In genomic region chr1:243740255-243740999, GRCh38 we compare ENCODE assay signal across 18 cellular contexts.
DNase-seq lines count a peak whose midpoint lies in the region; ATAC-seq, FAIRE-seq and TF ChIP-seq lines count a peak whose summit lies in the region.
"Had no signal": no experiment of that assay in that cellular context is flagged by ENCODE, and none has a peak within 500 bp of the region (broad histone marks: within the 10 kb centered on the region; RNA-seq: fewer than 3 reads in every experiment).

No MANE protein-coding gene starts in this region.

- peak overlapping the region; percentile 67 to 73 for H4K8ac ChIP-seq in IMR-90 (ENCODE audit: low read depth in 2 of 2, low read length in 2 of 2)

- dilution Hi-C loops in IMR-90 (cut with HindIII; ENCODE audit: low sequenced_read_pairs, unreplicated experiment): no loop called here

- H2BK15ac ChIP-seq in IMR-90 (ENCODE audit: low read depth, low read length): peak overlapping the region; percentile 47; the same call in 2 of the 3 replicates

- H3K9ac ChIP-seq in IMR-90 (ENCODE audit: low read depth, low read length): no peak overlapping the region; the same call in 1 of the 2 replicates

- peak overlapping the region; percentile 82 for H2BK120ac ChIP-seq in IMR-90 (ENCODE audit: low read depth, low read length)

- H4K91ac ChIP-seq in IMR-90 (ENCODE audit: insufficient read depth, low read depth, low read length): peak overlapping the region; percentile 44; the same call in 1 of the 2 replicates

- TF ChIP-seq CTCF in IMR-90 (conservative IDR thresholded peaks at IDR 0.05; ENCODE audit: low read depth, low read length): no peak

- H3K9me3 ChIP-seq in IMR-90 (ENCODE audit: control insufficient read depth, insufficient read depth, low read length): no peaks in the 10 kb centered on the region
- H3K9me3 ChIP-seq: gastroesophageal sphincter, ovary had no signal

- peak overlapping the region; percentile 100; the same call in 1 of the 2 replicates for H4K5ac ChIP-seq in IMR-90 (ENCODE audit: low read depth, low read length)

- H3K27ac ChIP-seq in IMR-90 (ENCODE audit: insufficient read depth, low read length) (no peak overlapping the region), cingulate gyrus (ENCODE audit: low read depth, low read length) (peak overlapping the region; percentile 22)
- H3K27ac ChIP-seq: gastroesophageal sphincter, ovary, RWPE1 had no signal

- H3K4me2 ChIP-seq in IMR-90 (ENCODE audit: low read depth, low read length): peak overlapping the region; percentile 92; the same call in 1 of the 2 replicates

- H3K18ac ChIP-seq in IMR-90 (ENCODE audit: low read depth, low read length): peak overlapping the region; percentile 97; the same call in 1 of the 2 replicates

- H4K20me1 ChIP-seq in IMR-90 (ENCODE audit: insufficient read depth, low read length): no peaks in the 10 kb centered on the region

- TF ChIP-seq POLR2A in IMR-90 (IDR thresholded peaks at IDR 0.05; ENCODE audit: low read depth, low read length): no peak

- H3K9me1 ChIP-seq in IMR-90 (ENCODE audit: insufficient read depth, low read length): peaks cover 3% of the 10 kb centered on the region; the same call in 1 of the 2 replicates

- peaks cover 17 to 55% of the 10 kb centered on the region in 2 experiments for H3K79me1 ChIP-seq in IMR-90 (ENCODE audit: low read depth in 1 of 2, low read length in 2 of 2)

- CTCF ChIA-PET in IMR-90 (lab: Yijun Ruan, JAX): no interaction called here

- H2BK20ac ChIP-seq in IMR-90 (ENCODE audit: low read depth, low read length): peak overlapping the region; percentile 89

- peaks cover 12% of the 10 kb centered on the region for H3K4me1 ChIP-seq in IMR-90 (ENCODE audit: control insufficient read depth, insufficient read depth, low read length)

- no peak overlapping the region for H3K4me3 ChIP-seq in IMR-90 (ENCODE audit: insufficient read depth, low read depth, low read length)
- H3K4me3 ChIP-seq: gastroesophageal sphincter, ovary had no signal

- peak overlapping the region; percentile 8; the same call in 1 of the 2 replicates for H3K56ac ChIP-seq in IMR-90 (ENCODE audit: extremely low read depth, insufficient read depth, low read length)

- POLR2A ChIA-PET in IMR-90 (lab: Charles Lee; ENCODE audit: unreplicated experiment): no interaction called here

- no peaks in the 10 kb centered on the region for H3K36me3 ChIP-seq in IMR-90 (ENCODE audit: control insufficient read depth, insufficient read depth, low read length)
- H3K36me3 ChIP-seq: gastroesophageal sphincter, ovary had no signal

- no peak overlapping the region for H2AK5ac ChIP-seq in IMR-90 (ENCODE audit: low read depth, low read length)

- H3K4ac ChIP-seq in IMR-90 (ENCODE audit: low read depth, low read length): peak overlapping the region; percentile 82; the same call in 1 of the 2 replicates

- DNase-seq in EH (ENCODE audit: low read depth) (peak; percentile 58), IMR-90 (peak; percentile 29), left lobe of liver (ENCODE audit: low spot score) (no peak), NCI-H446 (lab: John Stamatoyannopoulos, UW) (no peak), AG08396 (ENCODE audit: low spot score) (no peak), urothelium cell line (ENCODE audit: low spot score) (no peak), DMS 273 (lab: John Stamatoyannopoulos, UW; ENCODE audit: unreplicated experiment) (no peak)
- DNase-seq: ACHN; CD4-positive, alpha-beta T cell; cortex of kidney; NCI-H1436; NCI-H2171; ovary; SW 1271 had no signal

- no CpG with 5 or more reads among the region's 2 CpGs for WGBS in IMR-90 (ENCODE audit: extremely low coverage in 2 of 2, insufficient read length in 1 of 2), 2 experiments

- H3K23ac ChIP-seq in IMR-90 (ENCODE audit: low read depth, low read length): peak overlapping the region; percentile 75; the same call in 1 of the 2 replicates

- no peak overlapping the region for H2AK9ac ChIP-seq in IMR-90 (replicated peaks; ENCODE audit: low read depth, low read length, poor library complexity)

- H3K27me3 ChIP-seq in IMR-90 (ENCODE audit: control insufficient read depth, insufficient read depth, low read length): no peaks in the 10 kb centered on the region
- H3K27me3 ChIP-seq: gastroesophageal sphincter, ovary had no signal

- intact Hi-C loops in IMR-90 (cut with micrococcal nuclease): no loop called here

- peak overlapping the region; percentile 87 for H2BK5ac ChIP-seq in IMR-90 (ENCODE audit: low read depth, low read length, poor library complexity, severe bottlenecking)

- no peak for TF ChIP-seq RAD21 in IMR-90 (IDR thresholded peaks at IDR 0.05; ENCODE audit: low read length)

- peak overlapping the region; percentile 89 for H3K14ac ChIP-seq in IMR-90 (replicated peaks; ENCODE audit: low read depth, low read length)

- ATAC-seq in IMR-90 (ENCODE audit: low read depth) (peak; percentile 72), left lobe of liver (peak; percentile 39)
- ATAC-seq: gastroesophageal sphincter, HCT116 had no signal

- FAIRE-seq in urothelium cell line (lab: Jason Lieb, UNC): no peak

- no TSS peak for BruUV-seq in IMR-90 (replicated peaks; lab: Mats Ljungman, UMichigan)

- in situ Hi-C loops in IMR-90 (cut with MboI; ENCODE audit: low sequenced_read_pairs): loop anchor here (25.0 kb wide), 1 partner anchor 522 kb away; no protein-coding TSS in a partner anchor

- no peak overlapping the region for H2AFZ ChIP-seq in IMR-90 (replicated peaks; ENCODE audit: low read length, poor library complexity)

TF ChIP-seq in IMR-90, 13 proteins besides CTCF, POLR2A, EP300 and RAD21:
- TF ChIP-seq BHLHE40 (IDR thresholded peaks at IDR 0.05; ENCODE audit: low read depth, low read length) (no peak), USF2 (IDR thresholded peaks at IDR 0.05; ENCODE audit: low read depth, low read length) (no peak), ELK1 (IDR thresholded peaks at IDR 0.05; ENCODE audit: borderline replicate concordance, low read depth, low read length) (no peak), RFX5 (IDR thresholded peaks at IDR 0.05; ENCODE audit: low read depth, low read length) (no peak), MAFK (IDR thresholded peaks at IDR 0.05; ENCODE audit: low read depth, low read length) (no peak), MXI1 (IDR thresholded peaks at IDR 0.05; ENCODE audit: borderline replicate concordance, low read depth, low read length) (no peak), NFE2L2 (IDR thresholded peaks at IDR 0.05; ENCODE audit: low read depth, low read length) (no peak), MAZ (IDR thresholded peaks at IDR 0.05; ENCODE audit: borderline replicate concordance, low read depth, low read length) (no peak), RCOR1 (IDR thresholded peaks at IDR 0.05; ENCODE audit: insufficient replicate concordance, low read length) (no peak), SMC3 (IDR thresholded peaks at IDR 0.05; ENCODE audit: low read depth, low read length) (no peak), CHD1 (IDR thresholded peaks at IDR 0.05; ENCODE audit: low read depth, low read length) (no peak), FOS (IDR thresholded peaks at IDR 0.05; ENCODE audit: low read depth, low read length) (no peak), CEBPB (IDR thresholded peaks at IDR 0.05; ENCODE audit: low read depth, low read length) (no peak)
TF ChIP-seq in IMR-90: peak in this region for 0.

Comparison
In these comparisons a context has a peak if more than half of its experiments do, and no peak if none do; other contexts are left out.
1. DNase-seq: peak in EH (single experiment) and IMR-90 (single experiment); none in left lobe of liver (single experiment), NCI-H446 (0 of 2), AG08396 (single experiment), urothelium cell line (single experiment) and DMS 273 (single experiment).